ENCODE assay signal across 10 cellular contexts in genomic region chr19:3516675-3517207, GRCh38. TPM values are rescaled to one million over a fixed set of nuclear protein-coding genes. Genes with fewer than 3 reads are reported as not detected.
DNase-seq lines count a peak whose midpoint lies in the region; ATAC-seq, FAIRE-seq and TF ChIP-seq lines count a peak whose summit lies in the region.
"Had no signal": no experiment of that assay in that cellular context is flagged by ENCODE, and none has a peak within 500 bp of the region (broad histone marks: within the 10 kb centered on the region; RNA-seq: fewer than 3 reads in every experiment).

No MANE protein-coding gene starts in this region.

- no peak for TF ChIP-seq RAD21 in SK-N-SH (IDR thresholded peaks at IDR 0.05; ENCODE audit: low read length)

- DNase-seq in SK-N-SH (peak; percentile 56), NCI-H1436 treated with DMSO at 0.1 percent for 48 hours (lab: John Stamatoyannopoulos, UW) (peak; percentile 39), psoas muscle (no peak), left ventricle myocardium superior (no peak), GM19239 (ENCODE audit: insufficient read length, low spot score) (no peak)
- peak; percentile 33 for DNase-seq in activated CD8-positive, alpha-beta T cell treated with anti-CD3 and anti-CD28 coated beads, Interleukin-2, amount 10 ng/mL, durations not matched to agents 7 days and 5 days

- H3K36me3 ChIP-seq in SK-N-SH (replicated peaks in 1 of 2; ENCODE audit: control insufficient read depth in 1 of 2, insufficient read depth in 2 of 2, low read length in 1 of 2): peaks cover 3 to 7% of the 10 kb centered on the region in 2 experiments
- H3K36me3 ChIP-seq in psoas muscle (ENCODE audit: insufficient read depth in 1 of 2, low read depth in 1 of 2): peaks cover 0 to 5% of the 10 kb centered on the region in 2 donors
- H3K36me3 ChIP-seq: cardiac muscle cell had no signal

- H3K27ac Mint-ChIP-seq in activated CD8-positive, alpha-beta T cell treated with anti-CD3 and anti-CD28 coated beads, Interleukin-2, amount 10 ng/mL, durations not matched to agents 7 days and 5 days: no peak overlapping the region

- no peaks in the 10 kb centered on the region for H3K27me3 ChIP-seq in SK-N-SH (ENCODE audit: insufficient read depth)
- H3K27me3 ChIP-seq in psoas muscle (ENCODE audit: insufficient read depth in 3 of 3, low read length in 2 of 3): no peaks in the 10 kb centered on the region
- H3K27me3 ChIP-seq: cardiac muscle cell had no signal

- no peak for TF ChIP-seq CTCF in SK-N-SH (IDR thresholded peaks at IDR 0.05)
- no peak for TF ChIP-seq CTCF in psoas muscle (IDR thresholded peaks at IDR 0.05)

- no peak overlapping the region for H2AFZ ChIP-seq in SK-N-SH (ENCODE audit: low read depth)

- H3K36me3 Mint-ChIP-seq in activated CD8-positive, alpha-beta T cell treated with anti-CD3 and anti-CD28 coated beads, Interleukin-2, amount 10 ng/mL, durations not matched to agents 7 days and 5 days (ENCODE audit: low read depth): peaks cover 13% of the 10 kb centered on the region

- H3K9ac ChIP-seq in SK-N-SH: no peak overlapping the region

- no peaks in the 10 kb centered on the region for H3F3A ChIP-seq in SK-N-SH (replicated peaks; ENCODE audit: insufficient read depth)

- no peak for TF ChIP-seq EP300 in SK-N-SH (IDR thresholded peaks at IDR 0.05; ENCODE audit: borderline replicate concordance in 1 of 2, low read depth in 1 of 2, low read length in 1 of 2)

- H3K4me1 Mint-ChIP-seq in activated CD8-positive, alpha-beta T cell treated with anti-CD3 and anti-CD28 coated beads, Interleukin-2, amount 10 ng/mL, durations not matched to agents 7 days and 5 days (ENCODE audit: low read depth): peaks cover 28% of the 10 kb centered on the region

- H3K9me2 ChIP-seq in SK-N-SH: no peaks in the 10 kb centered on the region

- intact Hi-C loops in psoas muscle (cut with DNase I) (no loop called here), left ventricle myocardium superior (cut with micrococcal nuclease) (no loop called here)

- peaks cover 100% of the 10 kb centered on the region for H3K79me2 ChIP-seq in SK-N-SH (ENCODE audit: insufficient read depth)

- FAIRE-seq in GM19239 (lab: Jason Lieb, UNC): no peak

- H3K9me3 Mint-ChIP-seq in activated CD8-positive, alpha-beta T cell treated with anti-CD3 and anti-CD28 coated beads, Interleukin-2, amount 10 ng/mL, durations not matched to agents 7 days and 5 days (ENCODE audit: insufficient read depth): no peaks in the 10 kb centered on the region

- 70% methylated on average over 6 of the region's 15 CpGs for WGBS in SK-N-SH (ENCODE audit: low lambda C conversion rate)
- WGBS in psoas muscle, 3 donors: 24 to 31% (median 25%) methylated on average over 14 to 15 of the region's 15 CpGs

- peaks cover 96% of the 10 kb centered on the region for H4K20me1 ChIP-seq in SK-N-SH (ENCODE audit: insufficient read depth)

- H3K27ac ChIP-seq in SK-N-SH (ENCODE audit: low read depth in 2 of 2, low read length in 1 of 2) (no peak overlapping the region), psoas muscle (peak overlapping the region; percentile 58)
- H3K27ac ChIP-seq: cardiac muscle cell had no signal

- H3K4me3 ChIP-seq in SK-N-SH (ENCODE audit: low read depth in 2 of 2, low read length in 1 of 2) (no peak overlapping the region), psoas muscle (no peak overlapping the region)
- H3K4me3 ChIP-seq: cardiac muscle cell had no signal

- POLR2A ChIA-PET in SK-N-SH (lab: Yijun Ruan, JAX): no interaction called here
- POLR2A ChIA-PET in activated CD8-positive, alpha-beta T cell treated with anti-CD3 and anti-CD28 coated beads, Interleukin-2, amount 10 ng/mL, durations not matched to agents 7 days and 5 days (lab: Charles Lee): interaction anchor here (0.8 kb wide), 1 partner anchor 187 kb away, joined by 3 read pairs; no protein-coding TSS in a partner anchor

- ATAC-seq in SK-N-SH treated with all-trans-retinoic acid at 6 μM for 48 hours (no peak), psoas muscle (peak; percentile 68 to 92 (median 72)), HG03139 (IDR thresholded peaks at IDR 0.05; ENCODE audit: unreplicated experiment) (no peak), left ventricle myocardium superior (no peak)
- no peak for ATAC-seq in activated CD8-positive, alpha-beta T cell treated with anti-CD3 and anti-CD28 coated beads, Interleukin-2, amount 10 ng/mL, durations not matched to agents 7 days and 5 days

- H3K4me3 Mint-ChIP-seq in activated CD8-positive, alpha-beta T cell treated with anti-CD3 and anti-CD28 coated beads, Interleukin-2, amount 10 ng/mL, durations not matched to agents 7 days and 5 days: no peak overlapping the region

- CTCF ChIA-PET in SK-N-SH (lab: Yijun Ruan, JAX): interaction anchor here (0.9 to 1.7 kb wide), 4 partner anchors 11 to 212 kb away, joined by 3 to 7 read pairs (median 3); no protein-coding TSS in a partner anchor
- CTCF ChIA-PET in activated CD8-positive, alpha-beta T cell treated with anti-CD3 and anti-CD28 coated beads, Interleukin-2, amount 10 ng/mL, durations not matched to agents 7 days and 5 days (lab: Charles Lee): interaction anchor here (0.5 kb wide), 1 partner anchor 32 kb away, joined by 3 read pairs; no protein-coding TSS in a partner anchor

- no peak overlapping the region for H3K4me2 ChIP-seq in SK-N-SH

- H3K4me1 ChIP-seq in SK-N-SH (ENCODE audit: control insufficient read depth in 1 of 2, insufficient read depth in 2 of 2, low read depth in 1 of 2, low read length in 1 of 2): peaks cover 0 to 20% of the 10 kb centered on the region in 2 experiments; a peak in 1 of 4 replicates
- peaks cover 23% of the 10 kb centered on the region for H3K4me1 ChIP-seq in psoas muscle

- H3K27me3 Mint-ChIP-seq in activated CD8-positive, alpha-beta T cell treated with anti-CD3 and anti-CD28 coated beads, Interleukin-2, amount 10 ng/mL, durations not matched to agents 7 days and 5 days (ENCODE audit: low read depth): no peaks in the 10 kb centered on the region

- H3K9me3 ChIP-seq in SK-N-SH (no peaks in the 10 kb centered on the region), psoas muscle (no peaks in the 10 kb centered on the region)

TF ChIP-seq in SK-N-SH, 30 proteins besides CTCF, POLR2A, EP300 and RAD21:
- TF ChIP-seq MXI1 (IDR thresholded peaks at IDR 0.05; ENCODE audit: low read depth, low read length) (peak; percentile 51; the same call in 1 of the 2 replicates), MEF2A (IDR thresholded peaks at IDR 0.05; ENCODE audit: borderline replicate concordance, low read depth) (no peak)
TF ChIP-seq in SK-N-SH: peak in this region for 1.

TF ChIP-seq in SK-N-SH treated with all-trans-retinoic acid at 6 μM for 48 hours, 23 proteins besides CTCF, POLR2A, EP300 and RAD21 (continues in another document):
- TF ChIP-seq ZNF565 (CRISPR knock-in tag; conservative IDR thresholded peaks at IDR 0.05; ENCODE audit: low read depth) (no peak), CSDC2 (CRISPR knock-in tag; IDR thresholded peaks at IDR 0.05) (no peak), ZNF70 (CRISPR knock-in tag; IDR thresholded peaks at IDR 0.05) (no peak)

RNA-seq across cellular contexts. Expression of gene FZR1, which starts 10.6 kb away (rescaled TPM):
- polyA plus RNA-seq in SK-N-SH (2012; rRNA removed): 27.1 and 36.3 TPM in 2 replicates
- polyA plus RNA-seq in SK-N-SH (2012; cell fraction: cytosol; rRNA removed): 10.7 and 16.5 TPM in 2 replicates
- polyA plus RNA-seq in SK-N-SH (2012; cell fraction: nucleus; rRNA removed): 74.3 and 97.6 TPM in 2 replicates
- 10 to 100 TPM; 72.7 to 81.6 TPM for total RNA-seq in activated CD8-positive, alpha-beta T cell treated with anti-CD3 and anti-CD28 coated beads, Interleukin-2, amount 10 ng/mL, durations not matched to agents 7 days and 5 days
- 10 to 100 TPM; 24.3 to 25.8 (median 25.1) TPM for total RNA-seq in psoas muscle
- polyA plus RNA-seq in psoas muscle: 10 to 100 TPM; 12.8 to 20.3 (median 13.7) TPM
- 19.2 TPM for total RNA-seq in left ventricle myocardium superior

RNA-seq across cellular contexts. Expression of gene DOHH, which starts 16.3 kb away (rescaled TPM):
- polyA plus RNA-seq in SK-N-SH (2012; rRNA removed) (14.3 and 14.5 TPM in 2 replicates), psoas muscle (10 to 100 TPM; 22.3 to 54.3 (median 45.3) TPM)
- 10.3 and 13.3 TPM in 2 replicates for polyA plus RNA-seq in SK-N-SH (2012; cell fraction: cytosol; rRNA removed)
- 14.5 and 22.6 TPM in 2 replicates for polyA plus RNA-seq in SK-N-SH (2012; cell fraction: nucleus; rRNA removed)
- 10 to 100 TPM; 14.6 to 16.1 TPM for total RNA-seq in activated CD8-positive, alpha-beta T cell treated with anti-CD3 and anti-CD28 coated beads, Interleukin-2, amount 10 ng/mL, durations not matched to agents 7 days and 5 days
- total RNA-seq in psoas muscle (10 to 100 TPM; 11.5 to 21.8 (median 17.1) TPM), left ventricle myocardium superior (11.0 TPM)

RNA-seq across cellular contexts. Expression of gene TEKTIP1, which starts 22.2 kb away (rescaled TPM):
- 0.12 TPM in 1 of 2 replicates, not detected in the other for polyA plus RNA-seq in SK-N-SH (2012; rRNA removed)
- polyA plus RNA-seq in SK-N-SH (2012; cell fraction: cytosol; rRNA removed): not detected in 2 replicates
- polyA plus RNA-seq in SK-N-SH (2012; cell fraction: nucleus; rRNA removed): 0.14 and 0.34 TPM in 2 replicates
- total RNA-seq in activated CD8-positive, alpha-beta T cell treated with anti-CD3 and anti-CD28 coated beads, Interleukin-2, amount 10 ng/mL, durations not matched to agents 7 days and 5 days: 1 to 10 TPM; 8.3 to 9.4 TPM
- total RNA-seq in psoas muscle: 1 to 10 TPM in 1 of 4 donors, under 1 TPM in 1, not detected in 2; 0.44 to 1.0 TPM
- not detected for polyA plus RNA-seq in psoas muscle
- 0.40 TPM for total RNA-seq in left ventricle myocardium superior

RNA-seq across cellular contexts. Expression of gene SMIM44, which starts 33.5 kb away (rescaled TPM):
- polyA plus RNA-seq in SK-N-SH (2012; rRNA removed) (not detected in 2 replicates), psoas muscle (not detected)
- not detected in 2 replicates for polyA plus RNA-seq in SK-N-SH (2012; cell fraction: cytosol; rRNA removed)
- not detected in 2 replicates for polyA plus RNA-seq in SK-N-SH (2012; cell fraction: nucleus; rRNA removed)
- total RNA-seq in activated CD8-positive, alpha-beta T cell treated with anti-CD3 and anti-CD28 coated beads, Interleukin-2, amount 10 ng/mL, durations not matched to agents 7 days and 5 days: not detected
- total RNA-seq in psoas muscle (not detected), left ventricle myocardium superior (not detected)
- total RNA-seq: cardiac muscle cell; T-helper 2 cell treated with Interferon-gamma antibody and Interleukin-4, amounts not matched to agents 100 ng/mL and 5 ng/mL, for 36 hours had no signal
- polyA plus RNA-seq: cardiac muscle cell had no signal

RNA-seq across cellular contexts. Expression of gene SMIM24, which starts 36.4 kb away (rescaled TPM):
- polyA plus RNA-seq in SK-N-SH (2012; rRNA removed) (0.12 TPM in 1 of 2 replicates, not detected in the other), psoas muscle (under 1 TPM; 0.10 to 0.53 (median 0.49) TPM)
- not detected in 2 replicates for polyA plus RNA-seq in SK-N-SH (2012; cell fraction: cytosol; rRNA removed)
- 0.18 TPM in 1 of 2 replicates, not detected in the other for polyA plus RNA-seq in SK-N-SH (2012; cell fraction: nucleus; rRNA removed)
- 1 to 10 TPM; 2.5 to 3.5 TPM for total RNA-seq in activated CD8-positive, alpha-beta T cell treated with anti-CD3 and anti-CD28 coated beads, Interleukin-2, amount 10 ng/mL, durations not matched to agents 7 days and 5 days
- total RNA-seq in psoas muscle (not detected), left ventricle myocardium superior (not detected)

Comparison
In these comparisons a context has a peak if more than half of its experiments do, and no peak if none do; other contexts are left out.
1. DNase-seq: peak in SK-N-SH (single experiment), NCI-H1436 treated with DMSO at 0.1 percent for 48 hours (single experiment) and activated CD8-positive, alpha-beta T cell treated with anti-CD3 and anti-CD28 coated beads, Interleukin-2, amount 10 ng/mL, durations not matched to agents 7 days and 5 days (single experiment); none in psoas muscle (0 of 2), left ventricle myocardium superior (single experiment) and GM19239 (single experiment).
2. ATAC-seq: peak in psoas muscle (4 of 4); none in SK-N-SH treated with all-trans-retinoic acid at 6 μM for 48 hours (single experiment), activated CD8-positive, alpha-beta T cell treated with anti-CD3 and anti-CD28 coated beads, Interleukin-2, amount 10 ng/mL, durations not matched to agents 7 days and 5 days (single experiment), HG03139 (single experiment) and left ventricle myocardium superior (single experiment).